Comparison of ENCODE assay signal across 8 cellular contexts in genomic region chr10:104336829-104337526, GRCh38. TPM values are rescaled to one million over a fixed set of nuclear protein-coding genes. Genes with fewer than 3 reads are reported as not detected.
DNase-seq lines count a peak whose midpoint lies in the region; ATAC-seq and TF ChIP-seq lines count a peak whose summit lies in the region.

No MANE protein-coding gene starts in this region.

- H3K27ac ChIP-seq in hepatocyte = peak overlapping the region; percentile 99
- peak overlapping the region; percentile 97 to 100 (median 98) for H3K27ac ChIP-seq in spleen

- H3K27ac Mint-ChIP-seq in activated CD4-positive, alpha-beta memory T cell treated with anti-CD3 and anti-CD28 coated beads for 36 hours = peak overlapping the region; percentile 90

- peaks cover 57% of the 10 kb centered on the region for H3K4me1 Mint-ChIP-seq in activated CD4-positive, alpha-beta memory T cell treated with anti-CD3 and anti-CD28 coated beads for 36 hours (ENCODE audit: low read depth)

- no peaks in the 10 kb centered on the region for H3K36me3 ChIP-seq in hepatocyte (replicated peaks; ENCODE audit: insufficient read depth, low read depth)
- H3K36me3 ChIP-seq in spleen = peaks cover 0 to 27% (median 0%) of the 10 kb centered on the region in 6 donors

- WGBS in hepatocyte (ENCODE audit: low lambda C conversion rate, missing lambda C conversion rate) = 13% methylated on average over 14 of the region's 14 CpGs
- WGBS in spleen, 5 donors = 5 to 14% (median 10%) methylated on average over 14 of the region's 14 CpGs

- CTCF ChIA-PET in activated CD4-positive, alpha-beta memory T cell treated with anti-CD3 and anti-CD28 coated beads for 36 hours (lab: Charles Lee) = interaction anchor here (0.7 to 6.2 kb wide), 10 partner anchors 7 to 63 kb away, joined by 3 to 82 read pairs (median 12); partner anchors contain the start of gene CFAP58

- peak overlapping the region; percentile 80 for H3K4me2 ChIP-seq in hepatocyte

- H3K79me2 ChIP-seq in hepatocyte = peaks cover 56% of the 10 kb centered on the region

- H3K4me1 ChIP-seq in hepatocyte (ENCODE audit: insufficient read depth) (peaks cover 15% of the 10 kb centered on the region), spleen (peaks cover 40 to 78% (median 65%) of the 10 kb centered on the region in 6 donors)

- H3K9me3 ChIP-seq in hepatocyte (ENCODE audit: low read depth) (no peaks in the 10 kb centered on the region), spleen (no peaks in the 10 kb centered on the region)

- no peak for TF ChIP-seq POLR2A in spleen (IDR thresholded peaks at IDR 0.05)

- H3K27me3 ChIP-seq in hepatocyte = no peaks in the 10 kb centered on the region
- H3K27me3 ChIP-seq in spleen (replicated peaks in 1 of 7) = no peaks in the 10 kb centered on the region

- intact Hi-C loops in activated CD4-positive, alpha-beta memory T cell treated with anti-CD3 and anti-CD28 coated beads for 36 hours (cut with micrococcal nuclease) = loop anchor here (5.0 kb wide), 2 partner anchors 45 to 420 kb away; partner anchors contain the start of gene STN1
- intact Hi-C loops in spleen (cut with DNase I; ENCODE audit: low total_unique reads) = no loop called here

- DNase-seq in NCI-H2107 treated with DMSO at 0.1 percent for 48 hours (lab: John Stamatoyannopoulos, UW; ENCODE audit: unreplicated experiment) (peak; percentile 35), NCI-H2107 (lab: John Stamatoyannopoulos, UW) (no peak), hepatocyte (ENCODE audit: low spot score) (no peak), spleen (peak; percentile 29), DMS114 treated with DMSO at 0.1 percent for 48 hours (lab: John Stamatoyannopoulos, UW; ENCODE audit: unreplicated experiment) (no peak), foreskin melanocyte (no peak)
- DNase-seq in activated CD4-positive, alpha-beta memory T cell treated with anti-CD3 and anti-CD28 coated beads for 36 hours = peak; percentile 42

- no peaks in the 10 kb centered on the region for H3K27me3 Mint-ChIP-seq in activated CD4-positive, alpha-beta memory T cell treated with anti-CD3 and anti-CD28 coated beads for 36 hours

- no peaks in the 10 kb centered on the region for H4K20me1 ChIP-seq in hepatocyte (ENCODE audit: insufficient read depth, poor library complexity, severe bottlenecking)

- peak overlapping the region; percentile 82 for H3K4me3 Mint-ChIP-seq in activated CD4-positive, alpha-beta memory T cell treated with anti-CD3 and anti-CD28 coated beads for 36 hours

- no peak for TF ChIP-seq CTCF in hepatocyte (IDR thresholded peaks at IDR 0.05; ENCODE audit: poor library complexity)
- no peak for TF ChIP-seq CTCF in spleen (IDR thresholded peaks at IDR 0.05 in 8 of 11, conservative IDR thresholded peaks at IDR 0.05 in 3 of 11)

- H2AFZ ChIP-seq in hepatocyte = peak overlapping the region; percentile 95

- peaks cover 10% of the 10 kb centered on the region for H3K36me3 Mint-ChIP-seq in activated CD4-positive, alpha-beta memory T cell treated with anti-CD3 and anti-CD28 coated beads for 36 hours

- H3K4me3 ChIP-seq in hepatocyte (peak overlapping the region; percentile 99), spleen (peak overlapping the region; percentile 76 to 97 (median 94))

- peak; percentile 27 for ATAC-seq in HG02981 (IDR thresholded peaks at IDR 0.05; ENCODE audit: unreplicated experiment)

- H3K9me3 Mint-ChIP-seq in activated CD4-positive, alpha-beta memory T cell treated with anti-CD3 and anti-CD28 coated beads for 36 hours = no peaks in the 10 kb centered on the region

- no peaks in the 10 kb centered on the region for H3K9me2 ChIP-seq in hepatocyte (replicated peaks; ENCODE audit: insufficient read depth)

- POLR2A ChIA-PET in activated CD4-positive, alpha-beta memory T cell treated with anti-CD3 and anti-CD28 coated beads for 36 hours (lab: Charles Lee) = interaction anchor here (0.7 to 2.4 kb wide), 8 partner anchors 9 to 68 kb away, joined by 3 to 17 read pairs (median 4); partner anchors contain the start of gene GSTO2

RNA-seq across cellular contexts. Expression of gene ITPRIP, which starts 1.3 kb away (rescaled TPM):
- 10 to 100 TPM; 15.6 to 16.6 TPM for total RNA-seq in activated CD4-positive, alpha-beta memory T cell treated with anti-CD3 and anti-CD28 coated beads for 36 hours
- total RNA-seq in hepatocyte (4.9 and 5.9 TPM in 2 replicates), spleen (10 to 100 TPM; 21.6 to 37.8 (median 32.3) TPM)
- polyA plus RNA-seq in hepatocyte (7.9 and 9.0 TPM in 2 replicates), spleen (1 to 10 TPM; 7.2 to 9.5 (median 8.5) TPM)

RNA-seq across cellular contexts. Expression of gene CFAP58, which starts 16.7 kb away (rescaled TPM):
- under 1 TPM; 0.31 to 0.88 TPM for total RNA-seq in activated CD4-positive, alpha-beta memory T cell treated with anti-CD3 and anti-CD28 coated beads for 36 hours
- total RNA-seq in hepatocyte = 0.17 and 0.20 TPM in 2 replicates
- polyA plus RNA-seq in hepatocyte = not detected in 2 replicates
- total RNA-seq in spleen = 1 to 10 TPM in 1 of 7 donors, under 1 TPM in 5, not detected in 1; 0.37 to 1.4 (median 0.46) TPM
- polyA plus RNA-seq in spleen = under 1 TPM; 0.10 to 0.36 (median 0.15) TPM

Comparison
In these comparisons a context has a peak if more than half of its experiments do, and no peak if none do; other contexts are left out.
1. DNase-seq: peak in NCI-H2107 treated with DMSO at 0.1 percent for 48 hours (single experiment), activated CD4-positive, alpha-beta memory T cell treated with anti-CD3 and anti-CD28 coated beads for 36 hours (single experiment) and spleen (single experiment); none in NCI-H2107 (single experiment), hepatocyte (single experiment), DMS114 treated with DMSO at 0.1 percent for 48 hours (single experiment) and foreskin melanocyte (single experiment).